12 cellular contexts compared by ENCODE assay signal in the genomic region with DNA sequence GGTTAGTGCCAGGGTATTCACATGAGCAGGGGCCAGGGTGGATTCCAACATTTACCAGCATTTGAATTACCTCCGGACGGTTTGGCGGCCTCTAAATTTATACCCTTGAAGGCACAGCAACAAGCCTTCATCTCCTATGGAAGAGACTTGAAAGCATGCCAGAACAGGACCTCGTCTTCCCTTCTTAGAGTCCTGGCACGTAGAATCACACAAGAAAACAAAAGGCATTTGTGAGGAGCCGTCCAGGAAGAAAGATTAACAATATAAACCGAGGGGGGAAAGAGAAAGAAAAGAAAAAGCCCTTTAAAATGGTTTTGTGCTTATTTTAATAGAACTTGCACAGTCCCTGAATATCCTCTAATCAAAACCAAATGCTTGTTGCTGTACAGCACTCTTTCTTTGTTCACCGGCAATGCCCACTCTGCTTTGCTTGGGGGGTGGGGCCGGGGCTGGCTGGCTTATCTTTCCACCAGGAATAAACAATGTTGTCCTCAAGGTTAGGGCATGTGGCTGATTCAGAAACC.
DNase-seq lines count a peak whose midpoint lies in the region; TF ChIP-seq lines count a peak whose summit lies in the region.
"Had no signal": no experiment of that assay in that cellular context is flagged by ENCODE, and none has a peak within 500 bp of the region (broad histone marks: within the 10 kb centered on the region; RNA-seq: fewer than 3 reads in every experiment).

No MANE protein-coding gene starts in this region.

- H3K4me1 ChIP-seq in transverse colon: peaks cover 0 to 9% (median 0%) of the 10 kb centered on the region in 4 donors
- H3K4me1 ChIP-seq: ascending aorta had no signal

- no peak for TF ChIP-seq POLR2A in transverse colon (IDR thresholded peaks at IDR 0.05)

- H3K27me3 Mint-ChIP-seq in nephron (ENCODE audit: low read depth): no peaks in the 10 kb centered on the region

- TF ChIP-seq CTCF in dorsolateral prefrontal cortex (IDR thresholded peaks at IDR 0.05 in 54 of 56, conservative IDR thresholded peaks at IDR 0.05 in 2 of 56; ENCODE audit: low read depth in 1 of 56, partially characterized antibody in 56 of 56): no peak
- no peak for TF ChIP-seq CTCF in nephron (IDR thresholded peaks at IDR 0.05; ENCODE audit: unreplicated experiment in 3 of 3)
- TF ChIP-seq CTCF in transverse colon (IDR thresholded peaks at IDR 0.05): no peak
- TF ChIP-seq CTCF in RWPE1 (conservative IDR thresholded peaks at IDR 0.05; ENCODE audit: low read depth): no peak

- peak; percentile 76 for DNase-seq in NCI-H1092 treated with DMSO at 0.1 percent for 48 hours (lab: John Stamatoyannopoulos, UW)
- no peak for DNase-seq in NCI-H1092 (lab: John Stamatoyannopoulos, UW)
- DNase-seq in dorsolateral prefrontal cortex: no peak
- no peak for DNase-seq in transverse colon
- DNase-seq in NCI-H1048 (lab: John Stamatoyannopoulos, UW): no peak
- no peak for DNase-seq in RWPE1 (ENCODE audit: low spot score)
- no peak for DNase-seq in NCI-H1417 treated with DMSO at 0.1 percent for 48 hours (lab: John Stamatoyannopoulos, UW)
- DNase-seq: GDM1, natural killer cell had no signal

- no peaks in the 10 kb centered on the region for H3K9me3 ChIP-seq in transverse colon
- H3K9me3 ChIP-seq: ascending aorta had no signal

- peaks cover 17% of the 10 kb centered on the region for H3K4me1 Mint-ChIP-seq in nephron

- no peak for TF ChIP-seq EP300 in transverse colon (IDR thresholded peaks at IDR 0.05; ENCODE audit: low read depth)

- H3K4me3 Mint-ChIP-seq in nephron: peak overlapping the region in 1 of 3 experiments; percentile 20
- H3K4me3 Mint-ChIP-seq: natural killer cell had no signal

- in situ Hi-C loops in transverse colon (cut with MboI; ENCODE audit: low pct_ligation_motif_present in 1 of 4, low pct_unique_long_range_greater_than_20kb in 1 of 4, low sequenced_read_pairs in 3 of 4): no loop called here

- intact Hi-C loops in dorsolateral prefrontal cortex (cut with DNase I): loop anchor here (5.0 to 10.0 kb wide), 4 partner anchors 322 to 578 kb away; partner anchors contain the start of gene ZNF462 (in 2 of the 2)
- intact Hi-C loops in transverse colon (cut with DNase I; ENCODE audit: low total_unique reads): no loop called here

- H3K4me3 ChIP-seq in dorsolateral prefrontal cortex (peak overlapping the region in 57 of 59 donors; percentile 8 to 65 (median 45)), transverse colon (peak overlapping the region in 3 of 4 donors; percentile 2 to 23 (median 3))

- H3K9me3 Mint-ChIP-seq in nephron: no peaks in the 10 kb centered on the region
- H3K9me3 Mint-ChIP-seq: natural killer cell had no signal

- POLR2A ChIA-PET in RWPE1 (lab: Yijun Ruan, JAX; ENCODE audit: low non-redundant PET): no interaction called here

- H3K36me3 ChIP-seq in transverse colon: no peaks in the 10 kb centered on the region
- H3K36me3 ChIP-seq: ascending aorta had no signal

- H3K27me3 ChIP-seq in dorsolateral prefrontal cortex (no peaks in the 10 kb centered on the region), transverse colon (no peaks in the 10 kb centered on the region)
- H3K27me3 ChIP-seq: ascending aorta had no signal

- WGBS in transverse colon (ENCODE audit: low coverage in 1 of 2), 2 donors: 32 to 36% methylated on average over 4 to 9 of the region's 9 CpGs

- CTCF ChIA-PET in RWPE1 (lab: Yijun Ruan, JAX): interaction anchor here (0.7 kb wide), 1 partner anchor 464 kb away, joined by 7 read pairs; no protein-coding TSS in a partner anchor

- H3K36me3 Mint-ChIP-seq in nephron (ENCODE audit: low read depth): no peaks in the 10 kb centered on the region
- H3K36me3 Mint-ChIP-seq: natural killer cell had no signal

- peak overlapping the region; percentile 62 to 93 (median 90) for H3K27ac Mint-ChIP-seq in nephron
- H3K27ac Mint-ChIP-seq: natural killer cell had no signal

- peak overlapping the region in 57 of 59 donors; percentile 4 to 88 (median 75) for H3K27ac ChIP-seq in dorsolateral prefrontal cortex
- H3K27ac ChIP-seq in transverse colon: peak overlapping the region in 3 of 4 donors; percentile 12 to 42 (median 36)
- H3K27ac ChIP-seq in RWPE1: no peak overlapping the region
- H3K27ac ChIP-seq: ascending aorta, KMS-11 had no signal
